13 cellular contexts compared by ENCODE assay signal in the genomic region with DNA sequence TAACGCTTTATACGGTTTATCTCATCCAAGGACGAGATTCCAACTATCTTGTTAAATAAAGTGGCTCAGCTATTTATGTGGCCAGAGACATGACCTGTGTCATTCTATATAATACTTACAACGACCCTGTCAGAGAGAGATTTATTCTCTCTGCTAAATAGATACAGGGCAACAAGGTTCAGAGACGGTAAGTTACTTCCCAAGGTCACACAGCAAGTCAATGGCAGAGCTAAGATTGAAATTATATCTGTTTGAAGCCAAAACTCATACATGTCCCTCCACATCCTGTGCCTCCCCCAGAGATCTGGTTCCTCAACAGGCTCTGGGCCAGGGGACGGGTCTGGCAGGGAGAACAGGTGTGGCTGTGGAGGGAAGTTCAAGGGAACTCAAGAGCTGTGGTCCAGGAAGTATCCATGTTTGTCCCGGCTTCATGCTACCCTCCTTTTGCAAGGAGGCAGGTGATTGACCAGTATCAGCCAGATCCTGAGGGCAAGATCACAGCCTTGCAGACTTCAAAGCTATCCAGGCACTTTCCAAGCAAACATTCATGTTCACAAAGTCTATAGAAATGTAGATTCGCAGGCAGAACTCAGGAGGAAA.
DNase-seq lines count a peak whose midpoint lies in the region; ATAC-seq and TF ChIP-seq lines count a peak whose summit lies in the region.
"Had no signal": no experiment of that assay in that cellular context is flagged by ENCODE, and none has a peak within 500 bp of the region (broad histone marks: within the 10 kb centered on the region; RNA-seq: fewer than 3 reads in every experiment).

No MANE protein-coding gene starts in this region.

- H3K9me2 ChIP-seq in OCI-LY7 (ENCODE audit: insufficient read depth, low read length): no peaks in the 10 kb centered on the region

- H3K27ac ChIP-seq in cardiac muscle cell (no peak overlapping the region), OCI-LY7 (ENCODE audit: low read depth, low read length, poor library complexity, severe bottlenecking) (no peak overlapping the region), esophagus muscularis mucosa (replicated peaks in 1 of 4) (no peak overlapping the region), vagina (no peak overlapping the region), psoas muscle (no peak overlapping the region)
- H3K27ac ChIP-seq: testis had no signal

- intact Hi-C loops in Right ventricle myocardium superior (cut with DNase I) (loop anchor here (5.0 to 10.0 kb wide), 3 partner anchors 373 to 540 kb away; no protein-coding TSS in a partner anchor), OCI-LY7 (cut with micrococcal nuclease; ENCODE audit: unreplicated experiment) (loop anchor here (1.0 to 2.0 kb wide), 4 partner anchors 10 to 617 kb away; no protein-coding TSS in a partner anchor), esophagus muscularis mucosa (cut with DNase I) (loop anchor here (2.0 kb wide), 1 partner anchor 541 kb away; no protein-coding TSS in a partner anchor), vagina (cut with DNase I) (loop anchor here (5.0 kb wide), 2 partner anchors 500 to 535 kb away; no protein-coding TSS in a partner anchor), psoas muscle (cut with DNase I) (loop anchor here (1.0 to 10.0 kb wide), 5 partner anchors 263 to 543 kb away; a partner anchor contains a TSS)

- no peak for TF ChIP-seq POLR2A in esophagus muscularis mucosa (IDR thresholded peaks at IDR 0.05; ENCODE audit: low read depth)
- no peak for TF ChIP-seq POLR2A in vagina (IDR thresholded peaks at IDR 0.05)

- TF ChIP-seq CTCF in cardiac muscle cell (IDR thresholded peaks at IDR 0.05; ENCODE audit: low read depth, low read length): peak; percentile 1
- peak; percentile 28; the same call in 1 of the 2 replicates for TF ChIP-seq CTCF in OCI-LY7 (conservative IDR thresholded peaks at IDR 0.05; ENCODE audit: low read length)
- no peak for TF ChIP-seq CTCF in esophagus muscularis mucosa (IDR thresholded peaks at IDR 0.05)
- peak in 1 of 3 experiments; percentile 3 for TF ChIP-seq CTCF in vagina (IDR thresholded peaks at IDR 0.05)
- TF ChIP-seq CTCF in GM20000 (IDR thresholded peaks at IDR 0.05; ENCODE audit: extremely low read depth, missing control alignments): no peak
- TF ChIP-seq CTCF in psoas muscle (IDR thresholded peaks at IDR 0.05): no peak

- no peak overlapping the region for H2AFZ ChIP-seq in OCI-LY7 (ENCODE audit: low read length)

- H3K9me3 ChIP-seq in cardiac muscle cell (ENCODE audit: low read depth): no peaks in the 10 kb centered on the region
- peaks cover 12% of the 10 kb centered on the region; the same call in 1 of the 2 replicates for H3K9me3 ChIP-seq in OCI-LY7 (ENCODE audit: low read length)
- H3K9me3 ChIP-seq in esophagus muscularis mucosa: peaks cover 0 to 10% (median 8%) of the 10 kb centered on the region in 4 donors
- H3K9me3 ChIP-seq in vagina: peaks cover 5% of the 10 kb centered on the region
- peaks cover 3% of the 10 kb centered on the region for H3K9me3 ChIP-seq in psoas muscle
- H3K9me3 ChIP-seq: BE2C, testis had no signal

- BruUV-seq in OCI-LY7 (replicated peaks; lab: Mats Ljungman, UMichigan): no TSS peak

- H3K4me1 ChIP-seq in cardiac muscle cell (ENCODE audit: low read depth): peaks cover 22% of the 10 kb centered on the region
- H3K4me1 ChIP-seq in OCI-LY7 (ENCODE audit: insufficient read depth, low read length, poor library complexity, severe bottlenecking): no peaks in the 10 kb centered on the region
- peaks cover 19 to 54% (median 40%) of the 10 kb centered on the region in 4 donors for H3K4me1 ChIP-seq in esophagus muscularis mucosa
- H3K4me1 ChIP-seq in vagina: peaks cover 16% of the 10 kb centered on the region
- no peaks in the 10 kb centered on the region for H3K4me1 ChIP-seq in psoas muscle
- H3K4me1 ChIP-seq: testis, uterus had no signal

- CTCF ChIA-PET in OCI-LY7 (lab: Charles Lee; ENCODE audit: unreplicated experiment): interaction anchor here (1.8 kb wide), 1 partner anchor 543 kb away, joined by 6 read pairs; no protein-coding TSS in a partner anchor

- H4K20me1 ChIP-seq in OCI-LY7 (ENCODE audit: insufficient read depth, low read length): no peaks in the 10 kb centered on the region

- H3K79me2 ChIP-seq in OCI-LY7 (ENCODE audit: insufficient read depth, low read depth, low read length): no peaks in the 10 kb centered on the region

- POLR2A ChIA-PET in OCI-LY7 (lab: Charles Lee): no interaction called here

- H3K4me2 ChIP-seq in OCI-LY7 (ENCODE audit: low read length): no peak overlapping the region

- ATAC-seq in Right ventricle myocardium superior (ENCODE audit: poor library complexity): no peak
- no peak for ATAC-seq in psoas muscle

- H3K36me3 ChIP-seq in cardiac muscle cell (no peaks in the 10 kb centered on the region), OCI-LY7 (ENCODE audit: insufficient read depth, low read length) (no peaks in the 10 kb centered on the region), esophagus muscularis mucosa (no peaks in the 10 kb centered on the region), vagina (no peaks in the 10 kb centered on the region), psoas muscle (ENCODE audit: insufficient read depth in 1 of 2, low read depth in 1 of 2) (no peaks in the 10 kb centered on the region)
- H3K36me3 ChIP-seq: BE2C, heart left ventricle, left ventricle myocardium inferior, uterus had no signal

- H3K4me3 ChIP-seq in cardiac muscle cell (no peak overlapping the region), OCI-LY7 (ENCODE audit: low read depth, low read length, poor library complexity, severe bottlenecking) (no peak overlapping the region), esophagus muscularis mucosa (no peak overlapping the region), vagina (no peak overlapping the region), psoas muscle (no peak overlapping the region)
- H3K4me3 ChIP-seq: heart left ventricle, left ventricle myocardium inferior, testis, uterus had no signal

- 63% methylated on average over 8 of the region's 8 CpGs for WGBS in esophagus muscularis mucosa
- 37 to 53% (median 51%) methylated on average over 8 of the region's 8 CpGs for WGBS in psoas muscle, 3 donors

- no peaks in the 10 kb centered on the region for H3K27me3 ChIP-seq in cardiac muscle cell
- no peaks in the 10 kb centered on the region for H3K27me3 ChIP-seq in esophagus muscularis mucosa
- H3K27me3 ChIP-seq in vagina: no peaks in the 10 kb centered on the region
- no peaks in the 10 kb centered on the region for H3K27me3 ChIP-seq in psoas muscle (ENCODE audit: insufficient read depth in 3 of 3, low read length in 2 of 3)
- H3K27me3 ChIP-seq: BE2C, heart left ventricle, testis, uterus had no signal

- no peak for TF ChIP-seq EP300 in esophagus muscularis mucosa (IDR thresholded peaks at IDR 0.05)

- DNase-seq in cardiac muscle cell (ENCODE audit: low read depth in 1 of 2, low spot score in 1 of 2): no peak
- no peak for DNase-seq in Right ventricle myocardium superior
- DNase-seq in OCI-LY7 (ENCODE audit: low spot score): no peak
- peak; percentile 50 for DNase-seq in esophagus muscularis mucosa (ENCODE audit: extremely low spot score)
- DNase-seq in vagina (ENCODE audit: extremely low spot score in 2 of 2): peak; percentile 43 to 80
- DNase-seq in GM20000 (ENCODE audit: low spot score): no peak
- DNase-seq in psoas muscle: no peak
- no peak for DNase-seq in NCI-H2171 (lab: John Stamatoyannopoulos, UW)

Comparison
In these comparisons a context has a peak if more than half of its experiments do, and no peak if none do; other contexts are left out.
1. DNase-seq: peak in esophagus muscularis mucosa (single experiment) and vagina (2 of 2); none in cardiac muscle cell (0 of 2), Right ventricle myocardium superior (single experiment), OCI-LY7 (single experiment), GM20000 (single experiment), psoas muscle (0 of 2) and NCI-H2171 (single experiment).
2. CTCF ChIP-seq: peak in cardiac muscle cell (single experiment) and OCI-LY7 (single experiment); none in esophagus muscularis mucosa (0 of 3), GM20000 (single experiment) and psoas muscle (single experiment).